In genomic region chr18:35389095-35389618, GRCh38 we compare ENCODE assay signal across 1 cellular context.
TF ChIP-seq lines count a peak whose summit lies in the region.

No MANE protein-coding gene starts in this region.

TF ChIP-seq in HepG2, 621 proteins besides CTCF, POLR2A, EP300 and RAD21 (continued from another document):
- no peak for TF ChIP-seq ZNF704 (CRISPR knock-in tag; IDR thresholded peaks at IDR 0.05; ENCODE audit: borderline replicate concordance)
- no peak for TF ChIP-seq ARID5B (CRISPR knock-in tag; IDR thresholded peaks at IDR 0.05)
- no peak for TF ChIP-seq CSRNP1 (CRISPR knock-in tag; IDR thresholded peaks at IDR 0.05)
- TF ChIP-seq SSRP1 (CRISPR knock-in tag; IDR thresholded peaks at IDR 0.05), result no peak
- TF ChIP-seq MTF1 (CRISPR knock-in tag; IDR thresholded peaks at IDR 0.05), result no peak
- TF ChIP-seq, protein P1, sequence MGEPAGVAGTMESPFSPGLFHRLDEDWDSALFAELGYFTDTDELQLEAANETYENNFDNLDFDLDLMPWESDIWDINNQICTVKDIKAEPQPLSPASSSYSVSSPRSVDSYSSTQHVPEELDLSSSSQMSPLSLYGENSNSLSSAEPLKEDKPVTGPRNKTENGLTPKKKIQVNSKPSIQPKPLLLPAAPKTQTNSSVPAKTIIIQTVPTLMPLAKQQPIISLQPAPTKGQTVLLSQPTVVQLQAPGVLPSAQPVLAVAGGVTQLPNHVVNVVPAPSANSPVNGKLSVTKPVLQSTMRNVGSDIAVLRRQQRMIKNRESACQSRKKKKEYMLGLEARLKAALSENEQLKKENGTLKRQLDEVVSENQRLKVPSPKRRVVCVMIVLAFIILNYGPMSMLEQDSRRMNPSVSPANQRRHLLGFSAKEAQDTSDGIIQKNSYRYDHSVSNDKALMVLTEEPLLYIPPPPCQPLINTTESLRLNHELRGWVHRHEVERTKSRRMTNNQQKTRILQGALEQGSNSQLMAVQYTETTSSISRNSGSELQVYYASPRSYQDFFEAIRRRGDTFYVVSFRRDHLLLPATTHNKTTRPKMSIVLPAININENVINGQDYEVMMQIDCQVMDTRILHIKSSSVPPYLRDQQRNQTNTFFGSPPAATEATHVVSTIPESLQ (CRISPR knock-in tag; conservative IDR thresholded peaks at IDR 0.05), result no peak
- TF ChIP-seq ZFP36L2 (CRISPR knock-in tag; IDR thresholded peaks at IDR 0.05), result no peak
- no peak for TF ChIP-seq ZNF546 (CRISPR knock-in tag; conservative IDR thresholded peaks at IDR 0.05)
- TF ChIP-seq NFIC (IDR thresholded peaks at IDR 0.05; ENCODE audit: low read length), result no peak
- TF ChIP-seq CAMTA2 (CRISPR knock-in tag; IDR thresholded peaks at IDR 0.05; ENCODE audit: borderline replicate concordance), result no peak
- TF ChIP-seq CEBPG (CRISPR knock-in tag; IDR thresholded peaks at IDR 0.05), result no peak
- TF ChIP-seq HBP1 (CRISPR knock-in tag; IDR thresholded peaks at IDR 0.05; ENCODE audit: low read depth), result no peak
- TF ChIP-seq, protein P2, sequence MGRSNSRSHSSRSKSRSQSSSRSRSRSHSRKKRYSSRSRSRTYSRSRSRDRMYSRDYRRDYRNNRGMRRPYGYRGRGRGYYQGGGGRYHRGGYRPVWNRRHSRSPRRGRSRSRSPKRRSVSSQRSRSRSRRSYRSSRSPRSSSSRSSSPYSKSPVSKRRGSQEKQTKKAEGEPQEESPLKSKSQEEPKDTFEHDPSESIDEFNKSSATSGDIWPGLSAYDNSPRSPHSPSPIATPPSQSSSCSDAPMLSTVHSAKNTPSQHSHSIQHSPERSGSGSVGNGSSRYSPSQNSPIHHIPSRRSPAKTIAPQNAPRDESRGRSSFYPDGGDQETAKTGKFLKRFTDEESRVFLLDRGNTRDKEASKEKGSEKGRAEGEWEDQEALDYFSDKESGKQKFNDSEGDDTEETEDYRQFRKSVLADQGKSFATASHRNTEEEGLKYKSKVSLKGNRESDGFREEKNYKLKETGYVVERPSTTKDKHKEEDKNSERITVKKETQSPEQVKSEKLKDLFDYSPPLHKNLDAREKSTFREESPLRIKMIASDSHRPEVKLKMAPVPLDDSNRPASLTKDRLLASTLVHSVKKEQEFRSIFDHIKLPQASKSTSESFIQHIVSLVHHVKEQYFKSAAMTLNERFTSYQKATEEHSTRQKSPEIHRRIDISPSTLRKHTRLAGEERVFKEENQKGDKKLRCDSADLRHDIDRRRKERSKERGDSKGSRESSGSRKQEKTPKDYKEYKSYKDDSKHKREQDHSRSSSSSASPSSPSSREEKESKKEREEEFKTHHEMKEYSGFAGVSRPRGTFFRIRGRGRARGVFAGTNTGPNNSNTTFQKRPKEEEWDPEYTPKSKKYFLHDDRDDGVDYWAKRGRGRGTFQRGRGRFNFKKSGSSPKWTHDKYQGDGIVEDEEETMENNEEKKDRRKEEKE (IDR thresholded peaks at IDR 0.05), result no peak
- no peak for TF ChIP-seq ZNF430 (CRISPR knock-in tag; IDR thresholded peaks at IDR 0.05)
